In genomic region chr6:138724015-138724414, GRCh38 we compare ENCODE assay signal across 13 cellular contexts. TPM values are rescaled to one million over a fixed set of nuclear protein-coding genes. Genes with fewer than 3 reads are reported as not detected.
DNase-seq lines count a peak whose midpoint lies in the region; ATAC-seq and TF ChIP-seq lines count a peak whose summit lies in the region.
"Had no signal": no experiment of that assay in that cellular context is flagged by ENCODE, and none has a peak within 500 bp of the region (broad histone marks: within the 10 kb centered on the region; RNA-seq: fewer than 3 reads in every experiment).

No MANE protein-coding gene starts in this region.

- TF ChIP-seq POLR2A in right lobe of liver (IDR thresholded peaks at IDR 0.05): no peak

- WGBS in right lobe of liver (ENCODE audit: insufficient coverage, low coverage, low lambda C conversion rate, missing lambda C conversion rate): 0% methylated on average over 3 of the region's 3 CpGs

- no peaks in the 10 kb centered on the region for H3K9me3 Mint-ChIP-seq in activated T-cell treated with anti-CD3 and anti-CD28 coated beads, Interleukin-2, amount 50 U/mL, for 4 hours
- H3K9me3 Mint-ChIP-seq: naive B cell had no signal

- H3K36me3 ChIP-seq in Loucy (ENCODE audit: insufficient read depth, low read length) (no peaks in the 10 kb centered on the region), right lobe of liver (no peaks in the 10 kb centered on the region)

- TF ChIP-seq CTCF in AG09309 (IDR thresholded peaks at IDR 0.05; ENCODE audit: control insufficient read depth, insufficient read depth, low read depth, low read length, missing control alignments) (peak; percentile 34), Loucy (conservative IDR thresholded peaks at IDR 0.05; ENCODE audit: low read length) (no peak), right lobe of liver (IDR thresholded peaks at IDR 0.05) (peak in 3 of 4 donors; percentile 11 to 28 (median 27))

- no peak overlapping the region for H3K9ac ChIP-seq in Loucy (ENCODE audit: low read depth, low read length, poor library complexity, severe bottlenecking)

- peak overlapping the region; percentile 45 for H3K4me2 ChIP-seq in Loucy (ENCODE audit: low read depth, low read length, poor library complexity, severe bottlenecking)

- H3K9me3 ChIP-seq in Loucy (ENCODE audit: insufficient read depth, low read depth, low read length): no peaks in the 10 kb centered on the region
- no peaks in the 10 kb centered on the region for H3K9me3 ChIP-seq in right lobe of liver

- ATAC-seq in right lobe of liver (peak; percentile 86 to 94 (median 88)), GM18511 (IDR thresholded peaks at IDR 0.05; ENCODE audit: unreplicated experiment) (no peak)
- no peak for ATAC-seq in activated T-cell treated with anti-CD3 and anti-CD28 coated beads, Interleukin-2, amount 50 U/mL, for 4 hours
- ATAC-seq: activated CD8-positive, alpha-beta memory T cell treated with anti-CD3 and anti-CD28 coated beads, Interleukin-2, amount 10 ng/mL, durations not matched to agents 7 days and 5 days had no signal

- H3K9me2 ChIP-seq in Loucy (replicated peaks; ENCODE audit: low read depth, low read length): no peaks in the 10 kb centered on the region

- H3K36me3 Mint-ChIP-seq in activated T-cell treated with anti-CD3 and anti-CD28 coated beads, Interleukin-2, amount 50 U/mL, for 4 hours (ENCODE audit: insufficient read depth): no peaks in the 10 kb centered on the region
- H3K36me3 Mint-ChIP-seq: activated CD8-positive, alpha-beta memory T cell treated with anti-CD3 and anti-CD28 coated beads, Interleukin-2, amount 10 ng/mL, durations not matched to agents 7 days and 5 days; naive B cell had no signal

- H3K27me3 ChIP-seq in Loucy (ENCODE audit: insufficient read depth, low read length, poor library complexity, severe bottlenecking): no peaks in the 10 kb centered on the region
- H3K27me3 ChIP-seq in right lobe of liver: no peaks in the 10 kb centered on the region

- H3K79me2 ChIP-seq in Loucy (ENCODE audit: insufficient read depth, low read length): no peaks in the 10 kb centered on the region

- H3K4me1 Mint-ChIP-seq in activated T-cell treated with anti-CD3 and anti-CD28 coated beads, Interleukin-2, amount 50 U/mL, for 4 hours (ENCODE audit: low read depth): no peaks in the 10 kb centered on the region
- H3K4me1 Mint-ChIP-seq: activated CD8-positive, alpha-beta memory T cell treated with anti-CD3 and anti-CD28 coated beads, Interleukin-2, amount 10 ng/mL, durations not matched to agents 7 days and 5 days had no signal

- 0 out of 2 replicates have a peak, but pooled peaks cover 7% of the 10 kb centered on the region for H3F3A ChIP-seq in Loucy (ENCODE audit: low read depth)

- no peak overlapping the region for H3K4me3 Mint-ChIP-seq in activated T-cell treated with anti-CD3 and anti-CD28 coated beads, Interleukin-2, amount 50 U/mL, for 4 hours
- H3K4me3 Mint-ChIP-seq: activated CD8-positive, alpha-beta memory T cell treated with anti-CD3 and anti-CD28 coated beads, Interleukin-2, amount 10 ng/mL, durations not matched to agents 7 days and 5 days; naive B cell had no signal

- H3K27me3 Mint-ChIP-seq in activated T-cell treated with anti-CD3 and anti-CD28 coated beads, Interleukin-2, amount 50 U/mL, for 4 hours (ENCODE audit: low read depth): peaks cover 3% of the 10 kb centered on the region

- peak overlapping the region in 1 of 3 donors; percentile 29 for H3K27ac ChIP-seq in right lobe of liver

- no peak overlapping the region for H2AFZ ChIP-seq in Loucy (ENCODE audit: low read length)

- peak; percentile 10 for DNase-seq in AG09309 (ENCODE audit: low read depth)
- peak; percentile 66 for DNase-seq in dermis blood vessel endothelial cell
- DNase-seq in right lobe of liver: peak; percentile 64 to 65 (median 64)
- no peak for DNase-seq in activated T-cell treated with anti-CD3 and anti-CD28 coated beads, Interleukin-2, amount 50 U/mL, for 4 hours
- no peak for DNase-seq in SIG-M5 (lab: John Stamatoyannopoulos, UW)
- no peak for DNase-seq in stimulated activated CD4-positive, alpha-beta T cell treated with anti-CD3 and anti-CD28 coated beads, Interleukin-2, amount 100 ng/mL, for 24 hours
- DNase-seq: activated CD8-positive, alpha-beta memory T cell treated with anti-CD3 and anti-CD28 coated beads, Interleukin-2, amount 10 ng/mL, durations not matched to agents 7 days and 5 days; IMR-90; naive B cell; NCI-H524 treated with DMSO at 0.1 percent for 48 hours; stimulated activated CD4-positive, alpha-beta T cell treated with anti-CD3 and anti-CD28 coated beads, Interleukin-4, amount 100 ng/mL, for 4 hours had no signal

- H3K4me1 ChIP-seq in Loucy (ENCODE audit: insufficient read depth, low read length, poor library complexity, severe bottlenecking) (peaks cover 27% of the 10 kb centered on the region), right lobe of liver (peaks cover 0 to 14% (median 7%) of the 10 kb centered on the region in 4 donors)

- intact Hi-C loops in right lobe of liver (cut with DNase I): no loop called here

- no peaks in the 10 kb centered on the region for H4K20me1 ChIP-seq in Loucy (ENCODE audit: insufficient read depth, low read length, poor library complexity, severe bottlenecking)

- H3K4me3 ChIP-seq in AG09309 (ENCODE audit: control insufficient read depth, low read depth, low read length): no peak overlapping the region
- H3K4me3 ChIP-seq in Loucy (ENCODE audit: low read length, poor library complexity, severe bottlenecking): no peak overlapping the region
- H3K4me3 ChIP-seq in right lobe of liver: no peak overlapping the region

RNA-seq across cellular contexts. Expression of gene CCDC28A, which starts 49.6 kb away (rescaled TPM):
- total RNA-seq in dermis blood vessel endothelial cell: 22.1 and 23.7 TPM in 2 replicates
- total RNA-seq in right lobe of liver: 10 to 100 TPM; 14.6 to 27.1 (median 17.2) TPM
- 1 to 10 TPM; 7.2 to 8.4 (median 8.2) TPM for total RNA-seq in activated T-cell treated with anti-CD3 and anti-CD28 coated beads, Interleukin-2, amount 50 U/mL, for 4 hours

Comparison
In these comparisons a context has a peak if more than half of its experiments do, and no peak if none do; other contexts are left out.
1. DNase-seq: peak in AG09309 (single experiment), dermis blood vessel endothelial cell (single experiment) and right lobe of liver (3 of 3); none in activated T-cell treated with anti-CD3 and anti-CD28 coated beads, Interleukin-2, amount 50 U/mL, for 4 hours (single experiment), SIG-M5 (single experiment) and stimulated activated CD4-positive, alpha-beta T cell treated with anti-CD3 and anti-CD28 coated beads, Interleukin-2, amount 100 ng/mL, for 24 hours (0 of 2).
2. ATAC-seq: peak in right lobe of liver (4 of 4); none in GM18511 (single experiment) and activated T-cell treated with anti-CD3 and anti-CD28 coated beads, Interleukin-2, amount 50 U/mL, for 4 hours (0 of 2).